In genomic region chr22:42272431-42273004, GRCh38 we compare ENCODE assay signal across 22 cellular contexts. TPM values are rescaled to one million over a fixed set of nuclear protein-coding genes. Genes with fewer than 3 reads are reported as not detected.
DNase-seq lines count a peak whose midpoint lies in the region; ATAC-seq and TF ChIP-seq lines count a peak whose summit lies in the region.
"Had no signal": no experiment of that assay in that cellular context is flagged by ENCODE, and none has a peak within 500 bp of the region (broad histone marks: within the 10 kb centered on the region; RNA-seq: fewer than 3 reads in every experiment).

No MANE protein-coding gene starts in this region.

- H3K36me3 ChIP-seq in CD8-positive, alpha-beta T cell (ENCODE audit: insufficient read depth, low read length) = no peaks in the 10 kb centered on the region
- 0 out of 2 replicates have a peak, but pooled peaks cover 7% of the 10 kb centered on the region for H3K36me3 ChIP-seq in RWPE2 (ENCODE audit: low read depth)
- H3K36me3 ChIP-seq in sigmoid colon = no peaks in the 10 kb centered on the region
- H3K36me3 ChIP-seq: suprapubic skin had no signal

- TF ChIP-seq POLR2A in sigmoid colon (IDR thresholded peaks at IDR 0.05) = no peak

- H3K4me1 Mint-ChIP-seq in CD8-positive, alpha-beta T cell (ENCODE audit: low read depth) = peaks cover 17% of the 10 kb centered on the region
- H3K4me1 Mint-ChIP-seq in immature natural killer cell = peaks cover 15 to 17% of the 10 kb centered on the region in 2 donors

- H3K9me3 Mint-ChIP-seq in CD8-positive, alpha-beta T cell = no peaks in the 10 kb centered on the region
- H3K9me3 Mint-ChIP-seq in immature natural killer cell = no peaks in the 10 kb centered on the region
- H3K9me3 Mint-ChIP-seq: activated CD4-positive, alpha-beta memory T cell treated with anti-CD3 and anti-CD28 coated beads, Interleukin-2, amount 10 ng/mL, durations not matched to agents 7 days and 5 days; effector memory CD8-positive, alpha-beta T cell; HFFc6 had no signal

- ATAC-seq in CD8-positive, alpha-beta T cell = no peak
- ATAC-seq in RWPE2 (ENCODE audit: low read depth) = no peak
- ATAC-seq in HG02571 (IDR thresholded peaks at IDR 0.05; ENCODE audit: unreplicated experiment) = no peak
- no peak for ATAC-seq in GM18502 (IDR thresholded peaks at IDR 0.05; ENCODE audit: poor library complexity, unreplicated experiment)
- ATAC-seq: body of pancreas; effector memory CD8-positive, alpha-beta T cell had no signal

- H3K27me3 Mint-ChIP-seq in CD8-positive, alpha-beta T cell (ENCODE audit: low read depth) = no peaks in the 10 kb centered on the region
- H3K27me3 Mint-ChIP-seq in immature natural killer cell (ENCODE audit: low read depth in 3 of 3) = peaks cover 2 to 7% (median 5%) of the 10 kb centered on the region in 3 donors
- H3K27me3 Mint-ChIP-seq: activated CD4-positive, alpha-beta memory T cell treated with anti-CD3 and anti-CD28 coated beads, Interleukin-2, amount 10 ng/mL, durations not matched to agents 7 days and 5 days; effector memory CD8-positive, alpha-beta T cell had no signal

- no peaks in the 10 kb centered on the region for H3K9me3 ChIP-seq in CD8-positive, alpha-beta T cell (ENCODE audit: low read length)
- H3K9me3 ChIP-seq in RWPE2 (ENCODE audit: severe bottlenecking) = no peaks in the 10 kb centered on the region
- H3K9me3 ChIP-seq in sigmoid colon = no peaks in the 10 kb centered on the region
- H3K9me3 ChIP-seq: body of pancreas, suprapubic skin had no signal

- no peak for DNase-seq in CD8-positive, alpha-beta T cell
- DNase-seq in RWPE2 (ENCODE audit: low spot score) (no peak), immature natural killer cell (no peak), sigmoid colon (peak; percentile 57), NCI-H1436 (lab: John Stamatoyannopoulos, UW) (no peak)
- DNase-seq: activated CD4-positive, alpha-beta memory T cell treated with anti-CD3 and anti-CD28 coated beads, Interleukin-2, amount 10 ng/mL, durations not matched to agents 7 days and 5 days; activated gamma-delta T cell treated with Interleukin-2 at 50 U/mL for 16 hours; activated T-cell treated with anti-CD3 and anti-CD28 coated beads for 4 hours; effector memory CD8-positive, alpha-beta T cell; HFFc6; left colon; mesenchymal stem cell; NCI-H1092; NCI-H2081; NCI-H82; OCI-M1; SHP77 had no signal

- H3K36me3 Mint-ChIP-seq in CD8-positive, alpha-beta T cell = peaks cover 4% of the 10 kb centered on the region
- H3K36me3 Mint-ChIP-seq in immature natural killer cell = no peaks in the 10 kb centered on the region

- H3K27me3 ChIP-seq in CD8-positive, alpha-beta T cell (ENCODE audit: insufficient read depth, low read length) = no peaks in the 10 kb centered on the region
- no peaks in the 10 kb centered on the region for H3K27me3 ChIP-seq in RWPE2 (ENCODE audit: insufficient read depth, poor library complexity, severe bottlenecking)
- no peaks in the 10 kb centered on the region for H3K27me3 ChIP-seq in sigmoid colon
- H3K27me3 ChIP-seq: body of pancreas, suprapubic skin had no signal

- H3K4me1 ChIP-seq in CD8-positive, alpha-beta T cell (ENCODE audit: insufficient read depth, low read length) = peaks cover 17% of the 10 kb centered on the region
- H3K4me1 ChIP-seq in RWPE2 (ENCODE audit: insufficient read depth, poor library complexity, severe bottlenecking) = no peaks in the 10 kb centered on the region
- H3K4me1 ChIP-seq in sigmoid colon = peaks cover 0 to 23% (median 16%) of the 10 kb centered on the region in 4 donors

- peak overlapping the region; percentile 29 for H3K4me3 Mint-ChIP-seq in CD8-positive, alpha-beta T cell
- peak overlapping the region in 4 of 5 donors; percentile 14 to 82 (median 33) for H3K4me3 Mint-ChIP-seq in immature natural killer cell
- H3K4me3 Mint-ChIP-seq: HFFc6 had no signal

- POLR2A ChIA-PET in CD8-positive, alpha-beta T cell (lab: Charles Lee) = no interaction called here

- TF ChIP-seq EP300 in sigmoid colon (IDR thresholded peaks at IDR 0.05) = no peak

- H3K4me3 ChIP-seq in CD8-positive, alpha-beta T cell (ENCODE audit: low read depth, low read length) = no peak overlapping the region
- H3K4me3 ChIP-seq in RWPE2 (ENCODE audit: severe bottlenecking) (no peak overlapping the region), sigmoid colon (no peak overlapping the region)
- H3K4me3 ChIP-seq: body of pancreas, suprapubic skin had no signal

- no peak overlapping the region for H3K27ac ChIP-seq in CD8-positive, alpha-beta T cell (ENCODE audit: low read depth, low read length)
- H3K27ac ChIP-seq in RWPE2 (ENCODE audit: poor library complexity, severe bottlenecking) (peak overlapping the region; percentile 11), sigmoid colon (no peak overlapping the region)
- H3K27ac ChIP-seq: body of pancreas, suprapubic skin had no signal

- H3K27ac Mint-ChIP-seq in CD8-positive, alpha-beta T cell = no peak overlapping the region
- peak overlapping the region in 1 of 6 donors; percentile 54 for H3K27ac Mint-ChIP-seq in immature natural killer cell
- H3K27ac Mint-ChIP-seq: activated CD4-positive, alpha-beta memory T cell treated with anti-CD3 and anti-CD28 coated beads, Interleukin-2, amount 10 ng/mL, durations not matched to agents 7 days and 5 days; effector memory CD8-positive, alpha-beta T cell; HFFc6; progenitor cell of endocrine pancreas had no signal

- no peak for TF ChIP-seq CTCF in CD8-positive, alpha-beta T cell (IDR thresholded peaks at IDR 0.05)
- no peak for TF ChIP-seq CTCF in RWPE2 (IDR thresholded peaks at IDR 0.05; ENCODE audit: poor library complexity, severe bottlenecking)
- no peak for TF ChIP-seq CTCF in sigmoid colon (IDR thresholded peaks at IDR 0.05)

- CTCF ChIA-PET in CD8-positive, alpha-beta T cell (lab: Charles Lee) = no interaction called here

- intact Hi-C loops in CD8-positive, alpha-beta T cell (cut with DNase I, micrococcal nuclease) = loop anchor here in 1 of 2 experiments (5.0 kb wide), 3 partner anchors 95 to 195 kb away; partner anchors contain the start of genes NDUFA6 and SMDT1
- intact Hi-C loops in sigmoid colon (cut with DNase I) = loop anchor here (5.0 kb wide), 1 partner anchor 170 kb away; no protein-coding TSS in a partner anchor

- 79 to 83% methylated on average over 10 of the region's 10 CpGs for WGBS in sigmoid colon, 2 donors

RNA-seq across cellular contexts. Expression of gene TCF20, which starts 2.1 kb away (rescaled TPM):
- 10 to 100 TPM; 50.7 to 60.6 TPM for total RNA-seq in CD8-positive, alpha-beta T cell
- polyA plus RNA-seq in immature natural killer cell = 1 to 10 TPM in 2 of 3 donors, under 1 TPM in 1; 0.12 to 2.4 (median 1.4) TPM
- total RNA-seq in sigmoid colon = 10 to 100 TPM; 21.6 to 31.0 (median 25.1) TPM
- 10 to 100 TPM; 10.8 to 28.2 (median 11.6) TPM for polyA plus RNA-seq in sigmoid colon
